15 cellular contexts compared by ENCODE assay signal in genomic region chr12:131720921-131721320, GRCh38. TPM values are rescaled to one million over a fixed set of nuclear protein-coding genes. Genes with fewer than 3 reads are reported as not detected.
DNase-seq lines count a peak whose midpoint lies in the region; ATAC-seq and TF ChIP-seq lines count a peak whose summit lies in the region.
"Had no signal": no experiment of that assay in that cellular context is flagged by ENCODE, and none has a peak within 500 bp of the region (broad histone marks: within the 10 kb centered on the region; RNA-seq: fewer than 3 reads in every experiment).

No MANE protein-coding gene starts in this region.

- CTCF ChIA-PET in activated CD4-positive, alpha-beta T cell treated with anti-CD3 and anti-CD28 coated beads, Interleukin-2, amount 10 ng/mL, durations not matched to agents 7 days and 5 days (lab: Charles Lee): no interaction called here
- CTCF ChIA-PET in activated CD8-positive, alpha-beta T cell treated with anti-CD3 and anti-CD28 coated beads for 36 hours (lab: Charles Lee): no interaction called here

- peak overlapping the region; percentile 12 for H3K27ac Mint-ChIP-seq in activated CD4-positive, alpha-beta T cell treated with anti-CD3 and anti-CD28 coated beads, Interleukin-2, amount 10 ng/mL, durations not matched to agents 7 days and 5 days
- H3K27ac Mint-ChIP-seq in activated CD8-positive, alpha-beta T cell treated with anti-CD3 and anti-CD28 coated beads for 36 hours: peak overlapping the region; percentile 37
- H3K27ac Mint-ChIP-seq: activated naive CD4-positive, alpha-beta T cell treated with anti-CD3 and anti-CD28 coated beads, Interleukin-2, amount 50 U/mL, for 24 hours; CD4-positive, alpha-beta T cell had no signal

- POLR2A ChIA-PET in activated CD4-positive, alpha-beta T cell treated with anti-CD3 and anti-CD28 coated beads, Interleukin-2, amount 10 ng/mL, durations not matched to agents 7 days and 5 days (lab: Charles Lee): no interaction called here
- POLR2A ChIA-PET in activated CD8-positive, alpha-beta T cell treated with anti-CD3 and anti-CD28 coated beads for 36 hours (lab: Charles Lee): no interaction called here

- no peak for ATAC-seq in activated CD8-positive, alpha-beta T cell treated with anti-CD3 and anti-CD28 coated beads for 36 hours
- ATAC-seq in esophagus mucosa (peak; percentile 94), HG03159 (IDR thresholded peaks at IDR 0.05; ENCODE audit: unreplicated experiment) (no peak)
- ATAC-seq: A549, left cardiac atrium had no signal

- intact Hi-C loops in activated CD8-positive, alpha-beta T cell treated with anti-CD3 and anti-CD28 coated beads for 36 hours (cut with micrococcal nuclease): no loop called here

- H3K27me3 Mint-ChIP-seq in activated CD4-positive, alpha-beta T cell treated with anti-CD3 and anti-CD28 coated beads, Interleukin-2, amount 10 ng/mL, durations not matched to agents 7 days and 5 days: no peaks in the 10 kb centered on the region
- H3K27me3 Mint-ChIP-seq in activated CD8-positive, alpha-beta T cell treated with anti-CD3 and anti-CD28 coated beads for 36 hours: no peaks in the 10 kb centered on the region
- H3K27me3 Mint-ChIP-seq: activated naive CD4-positive, alpha-beta T cell treated with anti-CD3 and anti-CD28 coated beads, Interleukin-2, amount 50 U/mL, for 24 hours; CD4-positive, alpha-beta T cell; central memory CD8-positive, alpha-beta T cell had no signal

- H3K9me3 Mint-ChIP-seq in activated CD4-positive, alpha-beta T cell treated with anti-CD3 and anti-CD28 coated beads, Interleukin-2, amount 10 ng/mL, durations not matched to agents 7 days and 5 days: no peaks in the 10 kb centered on the region
- H3K9me3 Mint-ChIP-seq in activated CD8-positive, alpha-beta T cell treated with anti-CD3 and anti-CD28 coated beads for 36 hours: no peaks in the 10 kb centered on the region
- H3K9me3 Mint-ChIP-seq: activated naive CD4-positive, alpha-beta T cell treated with anti-CD3 and anti-CD28 coated beads, Interleukin-2, amount 50 U/mL, for 24 hours; CD4-positive, alpha-beta T cell; central memory CD8-positive, alpha-beta T cell had no signal

- TF ChIP-seq CTCF in activated CD8-positive, alpha-beta T cell treated with anti-CD3 and anti-CD28 coated beads for 36 hours (IDR thresholded peaks at IDR 0.05): no peak
- TF ChIP-seq CTCF in GM10266 (IDR thresholded peaks at IDR 0.05; ENCODE audit: control insufficient read depth, insufficient read depth, low read depth, missing control alignments): no peak

- DNase-seq in activated CD4-positive, alpha-beta T cell treated with anti-CD3 and anti-CD28 coated beads, Interleukin-2, amount 10 ng/mL, durations not matched to agents 7 days and 5 days: no peak
- DNase-seq in activated CD4-positive, alpha-beta T cell treated with anti-CD3 and anti-CD28 coated beads for 48 hours: no peak
- DNase-seq in activated CD8-positive, alpha-beta T cell treated with anti-CD3 and anti-CD28 coated beads for 36 hours: no peak
- DNase-seq in skeletal muscle cell (ENCODE audit: low read depth) (peak; percentile 4), GM10266 (ENCODE audit: extremely low spot score) (no peak), DMS53 treated with DMSO at 0.1 percent for 48 hours (lab: John Stamatoyannopoulos, UW; ENCODE audit: unreplicated experiment) (no peak)
- DNase-seq: CD4-positive, alpha-beta T cell; left cardiac atrium; Right ventricle myocardium superior had no signal

- H3K4me3 ChIP-seq in skeletal muscle cell (ENCODE audit: low read depth, low read length): no peak overlapping the region
- H3K4me3 ChIP-seq: A549, prostate gland had no signal

- H3K4me1 Mint-ChIP-seq in activated CD4-positive, alpha-beta T cell treated with anti-CD3 and anti-CD28 coated beads, Interleukin-2, amount 10 ng/mL, durations not matched to agents 7 days and 5 days: peaks cover 27% of the 10 kb centered on the region
- peaks cover 9% of the 10 kb centered on the region for H3K4me1 Mint-ChIP-seq in activated CD8-positive, alpha-beta T cell treated with anti-CD3 and anti-CD28 coated beads for 36 hours (ENCODE audit: low read depth)

- H3K36me3 Mint-ChIP-seq in activated CD4-positive, alpha-beta T cell treated with anti-CD3 and anti-CD28 coated beads, Interleukin-2, amount 10 ng/mL, durations not matched to agents 7 days and 5 days (ENCODE audit: low read depth): peaks cover 61% of the 10 kb centered on the region
- H3K36me3 Mint-ChIP-seq in activated CD8-positive, alpha-beta T cell treated with anti-CD3 and anti-CD28 coated beads for 36 hours (ENCODE audit: low read depth): peaks cover 52% of the 10 kb centered on the region

- no peak overlapping the region for H3K4me3 Mint-ChIP-seq in activated CD4-positive, alpha-beta T cell treated with anti-CD3 and anti-CD28 coated beads, Interleukin-2, amount 10 ng/mL, durations not matched to agents 7 days and 5 days
- no peak overlapping the region for H3K4me3 Mint-ChIP-seq in activated CD8-positive, alpha-beta T cell treated with anti-CD3 and anti-CD28 coated beads for 36 hours
- H3K4me3 Mint-ChIP-seq: activated naive CD4-positive, alpha-beta T cell treated with anti-CD3 and anti-CD28 coated beads, Interleukin-2, amount 50 U/mL, for 24 hours; CD4-positive, alpha-beta T cell; central memory CD8-positive, alpha-beta T cell had no signal

RNA-seq across cellular contexts. Expression of gene SFSWAP, which starts 10.0 kb away (rescaled TPM):
- total RNA-seq in activated CD4-positive, alpha-beta T cell treated with anti-CD3 and anti-CD28 coated beads, Interleukin-2, amount 10 ng/mL, durations not matched to agents 7 days and 5 days: 10 to 100 TPM; 51.4 to 59.0 TPM
- total RNA-seq in activated CD8-positive, alpha-beta T cell treated with anti-CD3 and anti-CD28 coated beads for 36 hours: 10 to 100 TPM; 47.6 to 49.3 TPM
- total RNA-seq in esophagus mucosa: 20.8 TPM
